In the genomic region with DNA sequence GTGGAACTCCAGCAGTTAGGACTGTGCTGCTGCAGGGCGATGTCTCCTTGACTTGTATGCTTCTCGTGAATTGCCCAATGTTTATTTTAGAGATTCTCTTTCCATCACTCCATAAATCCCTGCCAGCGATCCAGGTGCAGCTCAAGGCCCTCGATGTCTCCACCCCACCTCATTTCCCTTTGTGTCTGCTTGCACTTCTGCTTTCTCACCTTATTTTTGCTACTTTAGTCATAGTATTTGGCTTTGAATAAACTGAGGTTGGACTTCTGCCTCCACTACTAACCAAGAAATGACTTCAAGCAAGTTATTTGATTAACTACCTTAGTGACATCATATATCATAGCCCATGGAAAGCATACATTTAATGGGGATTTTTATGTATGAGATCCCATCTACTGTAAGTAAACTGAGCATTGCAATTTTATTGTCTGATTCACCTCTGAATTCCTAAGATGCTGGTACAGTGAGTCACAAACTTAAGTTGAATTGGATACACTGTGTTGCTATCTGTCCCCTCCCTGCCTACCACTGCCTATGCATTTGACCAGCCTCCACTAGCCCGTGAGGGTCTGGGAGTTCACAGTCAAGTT, we compare ENCODE assay signal across 16 cellular contexts.
DNase-seq lines count a peak whose midpoint lies in the region; ATAC-seq and FAIRE-seq lines count a peak whose summit lies in the region.
"Had no signal": no experiment of that assay in that cellular context is flagged by ENCODE, and none has a peak within 500 bp of the region (broad histone marks: within the 10 kb centered on the region; RNA-seq: fewer than 3 reads in every experiment).

No MANE protein-coding gene starts in this region.

- no peak overlapping the region for H3K9ac ChIP-seq in BLaER1

- no peak overlapping the region for H3K4me3 ChIP-seq in BLaER1
- H3K4me3 ChIP-seq: SJCRH30 had no signal

- ATAC-seq in HG03442 (IDR thresholded peaks at IDR 0.05; ENCODE audit: unreplicated experiment), result no peak
- ATAC-seq in HG02571 (IDR thresholded peaks at IDR 0.05; ENCODE audit: unreplicated experiment), result no peak
- ATAC-seq: natural killer cell had no signal

- H3K36me3 ChIP-seq in BLaER1, result no peaks in the 10 kb centered on the region
- H3K36me3 ChIP-seq: SJCRH30 had no signal

- H3K27ac ChIP-seq in BLaER1, result no peak overlapping the region
- H3K27ac ChIP-seq: SJCRH30 had no signal

- peak overlapping the region; percentile 51 for H3K4me2 ChIP-seq in BLaER1

- FAIRE-seq in HTR-8/SVneo (lab: Jason Lieb, UNC), result no peak
- FAIRE-seq: GM12891 had no signal

- no peaks in the 10 kb centered on the region for H3K27me3 ChIP-seq in BLaER1
- H3K27me3 ChIP-seq: SJCRH30 had no signal

- peaks cover 27% of the 10 kb centered on the region for H3K4me1 ChIP-seq in BLaER1
- H3K4me1 ChIP-seq: SJCRH30 had no signal

- H3K9me3 ChIP-seq in BLaER1, result no peaks in the 10 kb centered on the region
- H3K9me3 ChIP-seq: SJCRH30 had no signal

- H4K20me1 ChIP-seq in BLaER1, result no peaks in the 10 kb centered on the region

- DNase-seq in HTR-8/SVneo (ENCODE audit: insufficient read length, low spot score) (peak; percentile 6), SHP77 (lab: John Stamatoyannopoulos, UW) (peak; percentile 91 to 94), iris pigment epithelial cell (ENCODE audit: low read depth) (peak; percentile 26)
- DNase-seq in activated naive CD4-positive, alpha-beta T cell treated with Interleukin-2 at 50 U/mL for 16 hours, result no peak
- no peak for DNase-seq in stimulated activated CD4-positive, alpha-beta T cell treated with anti-CD3 and anti-CD28 coated beads, Interleukin-1b, Interleukin-23, amount 100 ng/mL, for 48 hours
- DNase-seq: activated CD4-positive, alpha-beta T cell treated with anti-CD3 and anti-CD28 coated beads for 48 hours; activated naive CD4-positive, alpha-beta T cell treated with anti-CD3 and anti-CD28 coated beads, Interleukin-2, amount 10 ng/mL, durations not matched to agents 7 days and 5 days; CD4-positive, CD25-positive, alpha-beta regulatory T cell; natural killer cell; NCI-H187; SJCRH30; stimulated activated CD4-positive, alpha-beta T cell treated with anti-CD3 and anti-CD28 coated beads, Interleukin-12 subunit alpha, Interleukin-12 subunit beta, amount 100 ng/mL, for 4 hours had no signal

Comparison
In these comparisons a context has a peak if more than half of its experiments do, and no peak if none do; other contexts are left out.
1. DNase-seq: peak in HTR-8/SVneo (single experiment), SHP77 (2 of 2) and iris pigment epithelial cell (single experiment); none in activated naive CD4-positive, alpha-beta T cell treated with Interleukin-2 at 50 U/mL for 16 hours (single experiment) and stimulated activated CD4-positive, alpha-beta T cell treated with anti-CD3 and anti-CD28 coated beads, Interleukin-1b, Interleukin-23, amount 100 ng/mL, for 48 hours (single experiment).